Comparison of ENCODE assay signal across 32 cellular contexts in the genomic region with DNA sequence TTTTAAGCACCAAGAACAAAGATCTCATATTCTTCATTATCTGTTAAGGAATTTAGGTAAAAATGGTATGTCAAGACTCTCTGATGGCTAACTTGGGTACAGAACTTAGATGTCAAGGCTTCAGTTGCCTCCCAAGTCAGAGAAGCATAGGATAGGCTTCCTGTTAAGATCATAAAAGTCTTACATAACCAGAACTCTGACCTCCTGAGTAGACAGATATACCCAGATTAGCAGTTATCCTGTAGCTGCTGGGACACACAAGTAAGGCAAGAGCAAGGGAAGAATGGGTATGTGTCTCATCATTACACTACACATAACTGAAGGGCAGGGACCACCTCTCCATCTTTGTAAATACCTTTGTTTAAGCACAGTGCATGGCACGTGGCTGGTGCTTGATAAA.
"Had no signal": no experiment of that assay in that cellular context is flagged by ENCODE, and none has a peak within 500 bp of the region (broad histone marks: within the 10 kb centered on the region; RNA-seq: fewer than 3 reads in every experiment).

No MANE protein-coding gene starts in this region.

- H3K27me3 ChIP-seq: ovary, right lobe of liver, sigmoid colon, spleen, suprapubic skin, testis, tibial artery, transverse colon, upper lobe of right lung, uterus had no signal

- H3K27ac Mint-ChIP-seq: naive thymus-derived CD8-positive, alpha-beta T cell; natural killer cell treated with Interleukin-12 subunit alpha and Interleukin-12 subunit beta and Interleukin-15 and Interleukin-18, amount 100 ng/mL, for 72 hours; nephron progenitor cell; progenitor cell of endocrine pancreas; stimulated activated memory B cell treated with anti-CD40 and anti-IgM and Interleukin-4, amounts not matched to agents 10 μg/mL and 1 μg/mL and 100 μg/mL, for 72 hours; type B pancreatic cell had no signal

- H3K27me3 Mint-ChIP-seq: naive B cell; naive thymus-derived CD8-positive, alpha-beta T cell; natural killer cell treated with Interleukin-12 subunit alpha and Interleukin-12 subunit beta and Interleukin-15 and Interleukin-18, amount 100 ng/mL, for 72 hours; progenitor cell of endocrine pancreas; stimulated activated memory B cell treated with anti-CD40 and anti-IgM and Interleukin-4, amounts not matched to agents 10 μg/mL and 1 μg/mL and 100 μg/mL, for 72 hours; stimulated activated naive CD8-positive, alpha-beta T cell treated with anti-CD3 and anti-CD28 coated beads, Interleukin-15, amount 100 ng/mL, for 72 hours; type B pancreatic cell had no signal

- H3K4me1 ChIP-seq: parathyroid adenoma, psoas muscle, right lobe of liver, sigmoid colon, spleen, testis, tibial artery, transverse colon, upper lobe of right lung, uterus had no signal

- H3K36me3 ChIP-seq: ovary, uterus had no signal

- ATAC-seq: naive thymus-derived CD8-positive, alpha-beta T cell; natural killer cell treated with Interleukin-12 subunit alpha and Interleukin-12 subunit beta and Interleukin-15 and Interleukin-18, amount 100 ng/mL, for 72 hours; psoas muscle; right cardiac atrium; right lobe of liver; stimulated activated memory B cell treated with anti-CD40 and anti-IgM and Interleukin-4, amounts not matched to agents 10 μg/mL and 1 μg/mL and 100 μg/mL, for 72 hours; stimulated activated naive CD8-positive, alpha-beta T cell treated with anti-CD3 and anti-CD28 coated beads, Interleukin-15, amount 100 ng/mL, for 72 hours; stimulated activated naive CD8-positive, alpha-beta T cell treated with anti-CD3 and anti-CD28 coated beads, Interleukin-15, Interleukin-2, amounts not matched to agents 100 U/mL and 50 U/mL, for 24 hours; upper lobe of right lung had no signal

- H3K4me3 Mint-ChIP-seq: naive thymus-derived CD8-positive, alpha-beta T cell; natural killer cell treated with Interleukin-12 subunit alpha and Interleukin-12 subunit beta and Interleukin-15 and Interleukin-18, amount 100 ng/mL, for 72 hours; nephron progenitor cell; neural crest cell; stimulated activated memory B cell treated with anti-CD40 and anti-IgM and Interleukin-4, amounts not matched to agents 10 μg/mL and 1 μg/mL and 100 μg/mL, for 72 hours; stimulated activated naive CD8-positive, alpha-beta T cell treated with anti-CD3 and anti-CD28 coated beads, Interleukin-15, amount 100 ng/mL, for 72 hours; type B pancreatic cell had no signal

- H3K9me3 Mint-ChIP-seq: naive B cell; naive thymus-derived CD8-positive, alpha-beta T cell; natural killer cell treated with Interleukin-12 subunit alpha and Interleukin-12 subunit beta and Interleukin-15 and Interleukin-18, amount 100 ng/mL, for 72 hours; nephron progenitor cell; neural crest cell; stimulated activated memory B cell treated with anti-CD40 and anti-IgM and Interleukin-4, amounts not matched to agents 10 μg/mL and 1 μg/mL and 100 μg/mL, for 72 hours; stimulated activated naive CD8-positive, alpha-beta T cell treated with anti-CD3 and anti-CD28 coated beads, Interleukin-15, amount 100 ng/mL, for 72 hours; type B pancreatic cell had no signal

- H3K4me3 ChIP-seq: ovary, psoas muscle, right lobe of liver, sigmoid colon, smooth muscle cell, spleen, suprapubic skin, testis, tibial artery, transverse colon, upper lobe of right lung, uterus had no signal

- DNase-seq: naive B cell; naive thymus-derived CD8-positive, alpha-beta T cell; nephron progenitor cell; occipital lobe; ovary; posterior cingulate gyrus; psoas muscle; right cardiac atrium; right lobe of liver; sigmoid colon; spleen; stimulated activated CD4-positive, alpha-beta T cell treated with anti-CD3 and anti-CD28 coated beads, Interleukin-12 subunit alpha, Interleukin-12 subunit beta, amount 100 ng/mL, for 4 hours; stimulated activated CD4-positive, alpha-beta T cell treated with anti-CD3 and anti-CD28 coated beads, Interleukin-1b, Interleukin-23, amount 100 ng/mL, for 48 hours; stimulated activated CD4-positive, alpha-beta T cell treated with anti-CD3 and anti-CD28 coated beads, Interleukin-2, amount 100 ng/mL, for 48 hours; stimulated activated CD4-positive, alpha-beta T cell treated with anti-CD3 and anti-CD28 coated beads, Interleukin-4, amount 100 ng/mL, for 24 hours; stimulated activated naive CD4-positive, alpha-beta T cell; stimulated activated naive CD8-positive, alpha-beta T cell treated with anti-CD3 and anti-CD28 coated beads, Interleukin-15, amount 100 ng/mL, for 72 hours; stimulated activated naive CD8-positive, alpha-beta T cell treated with anti-CD3 and anti-CD28 coated beads, Interleukin-15, Interleukin-2, amounts not matched to agents 100 U/mL and 50 U/mL, for 24 hours; substantia nigra; testis; tibial artery; transverse colon; upper lobe of right lung; uterus had no signal

- H3K4me1 Mint-ChIP-seq: naive B cell; nephron progenitor cell; neural crest cell; stimulated activated memory B cell treated with anti-CD40 and anti-IgM and Interleukin-4, amounts not matched to agents 10 μg/mL and 1 μg/mL and 100 μg/mL, for 72 hours; stimulated activated naive CD8-positive, alpha-beta T cell treated with anti-CD3 and anti-CD28 coated beads, Interleukin-15, amount 100 ng/mL, for 72 hours had no signal

- H3K9me3 ChIP-seq: ovary, psoas muscle, right lobe of liver, sigmoid colon, spleen, suprapubic skin, testis, tibial artery, transverse colon, upper lobe of right lung, uterus had no signal

- H3K27ac ChIP-seq: ovary, parathyroid adenoma, psoas muscle, right lobe of liver, sigmoid colon, spleen, suprapubic skin, testis, tibial artery, transverse colon, upper lobe of right lung, uterus had no signal
